In the genomic region with DNA sequence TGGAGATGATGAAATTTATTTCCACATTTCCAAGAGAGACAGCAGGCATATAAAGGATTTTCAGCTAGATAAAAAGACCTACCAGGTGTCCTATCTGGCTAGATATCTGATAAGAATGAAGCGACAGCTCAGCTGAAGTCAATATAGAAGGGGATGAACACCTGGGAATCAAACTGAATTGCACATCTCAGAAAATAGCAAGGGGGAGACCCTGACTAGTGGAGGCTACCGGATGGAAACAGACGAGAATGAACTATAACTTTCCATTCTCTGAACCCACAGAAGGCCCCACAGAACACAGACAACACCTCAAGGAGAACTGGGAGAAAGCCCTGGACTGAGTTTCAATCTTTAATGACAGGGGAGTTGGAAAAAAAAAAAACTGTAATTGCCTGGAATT, we compare ENCODE assay signal across 9 cellular contexts. TPM values are rescaled to one million over a fixed set of nuclear protein-coding genes. Genes with fewer than 3 reads are reported as not detected.
A peak's percentile ranks its signal among the peaks of the same experiment; 100 is the strongest.
DNase-seq lines count a peak whose midpoint lies in the region; ATAC-seq and TF ChIP-seq lines count a peak whose summit lies in the region.
"Had no signal": no experiment of that assay in that cellular context is flagged by ENCODE, and none has a peak within 500 bp of the region (broad histone marks: within the 10 kb centered on the region; RNA-seq: fewer than 3 reads in every experiment).

No MANE protein-coding gene starts in this region.

- CTCF ChIA-PET in activated naive CD4-positive, alpha-beta T cell treated with anti-CD3 and anti-CD28 coated beads for 36 hours (lab: Charles Lee), result no interaction called here
- CTCF ChIA-PET in activated CD8-positive, alpha-beta T cell treated with anti-CD3 and anti-CD28 coated beads for 36 hours (lab: Charles Lee), result no interaction called here

- TF ChIP-seq CTCF in activated CD8-positive, alpha-beta T cell treated with anti-CD3 and anti-CD28 coated beads for 36 hours (IDR thresholded peaks at IDR 0.05), result no peak

- no peaks in the 10 kb centered on the region for H3K27me3 Mint-ChIP-seq in activated naive CD4-positive, alpha-beta T cell treated with anti-CD3 and anti-CD28 coated beads for 36 hours (ENCODE audit: low read depth)
- H3K27me3 Mint-ChIP-seq in activated CD8-positive, alpha-beta T cell treated with anti-CD3 and anti-CD28 coated beads for 36 hours, result no peaks in the 10 kb centered on the region
- no peaks in the 10 kb centered on the region for H3K27me3 Mint-ChIP-seq in stimulated activated naive CD8-positive, alpha-beta T cell treated with anti-CD3 and anti-CD28 coated beads, Interleukin-15, Interleukin-2, amounts not matched to agents 100 ng/mL and 50 ng/mL, for 24 hours

- DNase-seq in activated naive CD4-positive, alpha-beta T cell treated with anti-CD3 and anti-CD28 coated beads for 36 hours, result peak; percentile 14
- no peak for DNase-seq in activated naive CD4-positive, alpha-beta T cell treated with Interleukin-2 at 50 U/mL for 16 hours
- DNase-seq in activated CD8-positive, alpha-beta T cell treated with anti-CD3 and anti-CD28 coated beads for 36 hours, result peak; percentile 17
- DNase-seq in NCI-H187 (lab: John Stamatoyannopoulos, UW) (no peak), NCI-H1092 treated with DMSO at 0.1 percent for 48 hours (lab: John Stamatoyannopoulos, UW) (no peak), GOT3 (lab: John Stamatoyannopoulos, UW) (no peak)
- DNase-seq: retina had no signal

- intact Hi-C loops in activated naive CD4-positive, alpha-beta T cell treated with anti-CD3 and anti-CD28 coated beads for 36 hours (cut with micrococcal nuclease), result loop anchor here (2.0 kb wide), 1 partner anchor 55 kb away; no protein-coding TSS in a partner anchor
- intact Hi-C loops in activated CD8-positive, alpha-beta T cell treated with anti-CD3 and anti-CD28 coated beads for 36 hours (cut with micrococcal nuclease), result no loop called here

- H3K9me3 Mint-ChIP-seq in activated naive CD4-positive, alpha-beta T cell treated with anti-CD3 and anti-CD28 coated beads for 36 hours, result no peaks in the 10 kb centered on the region
- no peaks in the 10 kb centered on the region for H3K9me3 Mint-ChIP-seq in activated CD8-positive, alpha-beta T cell treated with anti-CD3 and anti-CD28 coated beads for 36 hours
- H3K9me3 Mint-ChIP-seq in stimulated activated naive CD8-positive, alpha-beta T cell treated with anti-CD3 and anti-CD28 coated beads, Interleukin-15, Interleukin-2, amounts not matched to agents 100 ng/mL and 50 ng/mL, for 24 hours, result no peaks in the 10 kb centered on the region

- POLR2A ChIA-PET in activated CD8-positive, alpha-beta T cell treated with anti-CD3 and anti-CD28 coated beads for 36 hours (lab: Charles Lee), result interaction anchor here (1.0 kb wide), 1 partner anchor 11 kb away, joined by 3 read pairs; no protein-coding TSS in a partner anchor

- peaks cover 4% of the 10 kb centered on the region for H3K36me3 Mint-ChIP-seq in activated naive CD4-positive, alpha-beta T cell treated with anti-CD3 and anti-CD28 coated beads for 36 hours (ENCODE audit: low read depth)
- H3K36me3 Mint-ChIP-seq in activated CD8-positive, alpha-beta T cell treated with anti-CD3 and anti-CD28 coated beads for 36 hours (ENCODE audit: low read depth), result peaks cover 11% of the 10 kb centered on the region
- peaks cover 22% of the 10 kb centered on the region for H3K36me3 Mint-ChIP-seq in stimulated activated naive CD8-positive, alpha-beta T cell treated with anti-CD3 and anti-CD28 coated beads, Interleukin-15, Interleukin-2, amounts not matched to agents 100 ng/mL and 50 ng/mL, for 24 hours (ENCODE audit: low read depth)

- H3K4me3 Mint-ChIP-seq in activated naive CD4-positive, alpha-beta T cell treated with anti-CD3 and anti-CD28 coated beads for 36 hours, result no peak overlapping the region
- H3K4me3 Mint-ChIP-seq in activated CD8-positive, alpha-beta T cell treated with anti-CD3 and anti-CD28 coated beads for 36 hours, result peak overlapping the region; percentile 61
- H3K4me3 Mint-ChIP-seq in stimulated activated naive CD8-positive, alpha-beta T cell treated with anti-CD3 and anti-CD28 coated beads, Interleukin-15, Interleukin-2, amounts not matched to agents 100 ng/mL and 50 ng/mL, for 24 hours, result peak overlapping the region; percentile 65

- H3K4me1 Mint-ChIP-seq in activated naive CD4-positive, alpha-beta T cell treated with anti-CD3 and anti-CD28 coated beads for 36 hours (ENCODE audit: low read depth), result peaks cover 15% of the 10 kb centered on the region
- H3K4me1 Mint-ChIP-seq in activated CD8-positive, alpha-beta T cell treated with anti-CD3 and anti-CD28 coated beads for 36 hours (ENCODE audit: low read depth), result peaks cover 20% of the 10 kb centered on the region
- peaks cover 34% of the 10 kb centered on the region for H3K4me1 Mint-ChIP-seq in stimulated activated naive CD8-positive, alpha-beta T cell treated with anti-CD3 and anti-CD28 coated beads, Interleukin-15, Interleukin-2, amounts not matched to agents 100 ng/mL and 50 ng/mL, for 24 hours (ENCODE audit: low read depth)

- peak; percentile 47 for ATAC-seq in HG03025 (IDR thresholded peaks at IDR 0.05; ENCODE audit: low FRiP score, unreplicated experiment)
- peak; percentile 72 for ATAC-seq in activated CD8-positive, alpha-beta T cell treated with anti-CD3 and anti-CD28 coated beads for 36 hours

- H3K27ac Mint-ChIP-seq in activated naive CD4-positive, alpha-beta T cell treated with anti-CD3 and anti-CD28 coated beads for 36 hours, result no peak overlapping the region
- H3K27ac Mint-ChIP-seq in activated CD8-positive, alpha-beta T cell treated with anti-CD3 and anti-CD28 coated beads for 36 hours, result peak overlapping the region; percentile 89
- peak overlapping the region; percentile 84 for H3K27ac Mint-ChIP-seq in stimulated activated naive CD8-positive, alpha-beta T cell treated with anti-CD3 and anti-CD28 coated beads, Interleukin-15, Interleukin-2, amounts not matched to agents 100 ng/mL and 50 ng/mL, for 24 hours

RNA-seq across cellular contexts. Expression of a gene that starts 51.1 kb away (rescaled TPM):
- 1 to 10 TPM; 3.6 to 5.2 TPM for total RNA-seq in activated naive CD4-positive, alpha-beta T cell treated with anti-CD3 and anti-CD28 coated beads for 36 hours
- 1 to 10 TPM; 4.8 to 4.9 TPM for total RNA-seq in activated CD8-positive, alpha-beta T cell treated with anti-CD3 and anti-CD28 coated beads for 36 hours

Comparison
In these comparisons a context has a peak if more than half of its experiments do, and no peak if none do; other contexts are left out.
1. DNase-seq: peak in activated naive CD4-positive, alpha-beta T cell treated with anti-CD3 and anti-CD28 coated beads for 36 hours (single experiment) and activated CD8-positive, alpha-beta T cell treated with anti-CD3 and anti-CD28 coated beads for 36 hours (single experiment); none in activated naive CD4-positive, alpha-beta T cell treated with Interleukin-2 at 50 U/mL for 16 hours (single experiment), NCI-H187 (0 of 2), NCI-H1092 treated with DMSO at 0.1 percent for 48 hours (single experiment) and GOT3 (single experiment).